17 cellular contexts compared by ENCODE assay signal in the genomic region with DNA sequence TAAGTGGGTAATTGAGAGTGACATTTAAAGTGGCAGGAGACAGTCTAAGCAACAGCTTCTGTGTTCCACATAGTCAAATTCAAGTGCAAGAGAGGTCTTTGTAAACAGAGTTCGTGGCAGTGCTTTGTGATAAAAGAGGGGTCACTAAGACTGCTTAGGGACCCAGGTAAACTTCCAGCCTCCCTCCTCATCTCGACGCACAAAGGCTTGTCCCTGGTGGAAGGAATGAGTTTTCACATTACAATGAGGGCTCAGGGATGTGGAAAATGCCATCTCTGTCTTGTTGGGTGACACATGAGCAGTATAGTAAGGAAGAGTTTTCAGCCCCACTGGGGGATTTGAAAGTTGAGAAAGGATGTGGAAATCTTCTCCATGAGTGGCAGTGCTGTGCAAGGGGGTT. TPM values are rescaled to one million over a fixed set of nuclear protein-coding genes. Genes with fewer than 3 reads are reported as not detected.
DNase-seq lines count a peak whose midpoint lies in the region; ATAC-seq and TF ChIP-seq lines count a peak whose summit lies in the region.
"Had no signal": no experiment of that assay in that cellular context is flagged by ENCODE, and none has a peak within 500 bp of the region (broad histone marks: within the 10 kb centered on the region; RNA-seq: fewer than 3 reads in every experiment).

No MANE protein-coding gene starts in this region.

- no peaks in the 10 kb centered on the region for H3K9me3 ChIP-seq in NT2/D1 (ENCODE audit: insufficient read depth, low read length)
- H3K9me3 ChIP-seq in thyroid gland: no peaks in the 10 kb centered on the region
- H3K9me3 ChIP-seq: Caco-2 had no signal

- H3K4me3 ChIP-seq in NT2/D1 (ENCODE audit: insufficient read length, low read depth) (no peak overlapping the region), thyroid gland (replicated peaks in 1 of 3) (no peak overlapping the region)
- H3K4me3 ChIP-seq: GM12878 had no signal

- peaks cover 2% of the 10 kb centered on the region for H3K9me3 Mint-ChIP-seq in activated CD4-positive, alpha-beta T cell treated with anti-CD3 and anti-CD28 coated beads for 36 hours (ENCODE audit: low read depth)
- H3K9me3 Mint-ChIP-seq in type B pancreatic cell: no peaks in the 10 kb centered on the region

- H3K36me3 ChIP-seq in NT2/D1 (ENCODE audit: insufficient read depth, insufficient read length, low read length) (no peaks in the 10 kb centered on the region), thyroid gland (no peaks in the 10 kb centered on the region)

- ATAC-seq in activated CD4-positive, alpha-beta T cell treated with anti-CD3 and anti-CD28 coated beads for 36 hours: peak; percentile 16
- ATAC-seq in foreskin keratinocyte (peak; percentile 26), left cardiac atrium (no peak)
- ATAC-seq: GM12878, PC-3 had no signal

- POLR2A ChIA-PET in activated CD4-positive, alpha-beta T cell treated with anti-CD3 and anti-CD28 coated beads for 36 hours (lab: Charles Lee): no interaction called here

- CTCF ChIA-PET in activated CD4-positive, alpha-beta T cell treated with anti-CD3 and anti-CD28 coated beads for 36 hours (lab: Charles Lee): no interaction called here

- WGBS in thyroid gland, 2 donors: 40 to 56% methylated on average over 3 of the region's 3 CpGs

- no peaks in the 10 kb centered on the region for H3K4me1 ChIP-seq in NT2/D1 (ENCODE audit: insufficient read depth, insufficient read length)
- no peaks in the 10 kb centered on the region for H3K4me1 ChIP-seq in foreskin keratinocyte
- H3K4me1 ChIP-seq in thyroid gland: no peaks in the 10 kb centered on the region
- H3K4me1 ChIP-seq: Caco-2 had no signal

- H3K36me3 Mint-ChIP-seq in activated CD4-positive, alpha-beta T cell treated with anti-CD3 and anti-CD28 coated beads for 36 hours (ENCODE audit: low read depth): no peaks in the 10 kb centered on the region
- H3K36me3 Mint-ChIP-seq in type B pancreatic cell: no peaks in the 10 kb centered on the region

- no peak overlapping the region for H3K4me3 Mint-ChIP-seq in activated CD4-positive, alpha-beta T cell treated with anti-CD3 and anti-CD28 coated beads for 36 hours
- H3K4me3 Mint-ChIP-seq in type B pancreatic cell: no peak overlapping the region

- TF ChIP-seq CTCF in foreskin keratinocyte (conservative IDR thresholded peaks at IDR 0.05): no peak
- TF ChIP-seq CTCF in type B pancreatic cell (conservative IDR thresholded peaks at IDR 0.05): peak; percentile 22
- no peak for TF ChIP-seq CTCF in thyroid gland (IDR thresholded peaks at IDR 0.05)

- no peak for TF ChIP-seq POLR2A in thyroid gland (IDR thresholded peaks at IDR 0.05)

- no peaks in the 10 kb centered on the region for H3K4me1 Mint-ChIP-seq in activated CD4-positive, alpha-beta T cell treated with anti-CD3 and anti-CD28 coated beads for 36 hours
- H3K4me1 Mint-ChIP-seq in type B pancreatic cell (ENCODE audit: unreplicated experiment): no peaks in the 10 kb centered on the region

- intact Hi-C loops in activated CD4-positive, alpha-beta T cell treated with anti-CD3 and anti-CD28 coated beads for 36 hours (cut with DNase I, micrococcal nuclease): no loop called here
- intact Hi-C loops in thyroid gland (cut with DNase I): no loop called here
- intact Hi-C loops in left cardiac atrium (cut with DNase I): no loop called here
- intact Hi-C loops in cardiac septum (cut with DNase I): no loop called here

- H3K27ac Mint-ChIP-seq in activated CD4-positive, alpha-beta T cell treated with anti-CD3 and anti-CD28 coated beads for 36 hours: no peak overlapping the region
- H3K27ac Mint-ChIP-seq in type B pancreatic cell: no peak overlapping the region

- DNase-seq in activated CD4-positive, alpha-beta T cell treated with anti-CD3 and anti-CD28 coated beads for 36 hours: no peak
- DNase-seq in activated CD4-positive, alpha-beta T cell treated with anti-CD3 and anti-CD28 coated beads, Interleukin-2, amount 50 U/mL, for 1 hour: no peak
- DNase-seq in NT2/D1 (ENCODE audit: low read depth, low spot score): peak; percentile 3
- DNase-seq in foreskin keratinocyte: no peak
- no peak for DNase-seq in type B pancreatic cell (ENCODE audit: extremely low spot score, unreplicated experiment)
- DNase-seq in thyroid gland: no peak
- no peak for DNase-seq in left cardiac atrium
- DNase-seq in cardiac septum (ENCODE audit: low spot score): no peak
- DNase-seq: Caco-2, DMS53, KG1, NCI-H1436, NCI-H2029 treated with DMSO at 0.1 percent for 48 hours, NCI-H526, PC-3 had no signal

- peaks cover 13% of the 10 kb centered on the region for H3K27me3 Mint-ChIP-seq in activated CD4-positive, alpha-beta T cell treated with anti-CD3 and anti-CD28 coated beads for 36 hours
- H3K27me3 Mint-ChIP-seq in type B pancreatic cell: peaks cover 16% of the 10 kb centered on the region

- H3K27me3 ChIP-seq in NT2/D1 (ENCODE audit: insufficient read depth, insufficient read length): no peaks in the 10 kb centered on the region
- H3K27me3 ChIP-seq in foreskin keratinocyte: peaks cover 3% of the 10 kb centered on the region
- no peaks in the 10 kb centered on the region for H3K27me3 ChIP-seq in thyroid gland

- H3K27ac ChIP-seq in foreskin keratinocyte (no peak overlapping the region), thyroid gland (no peak overlapping the region)

- no peak overlapping the region for H3K9ac ChIP-seq in NT2/D1 (ENCODE audit: insufficient read length, low read depth)

RNA-seq across cellular contexts. Expression of a gene that starts 7.3 kb away (rescaled TPM):
- total RNA-seq in activated CD4-positive, alpha-beta T cell treated with anti-CD3 and anti-CD28 coated beads for 36 hours: not detected
- total RNA-seq in foreskin keratinocyte (not detected in 2 replicates), type B pancreatic cell (ENCODE audit: low replicate concordance) (2.8 and 3.0 TPM in 2 replicates), thyroid gland (not detected), left cardiac atrium (under 1 TPM; 0.32 to 0.34 TPM), cardiac septum (0.19 TPM)
- polyA plus RNA-seq in foreskin keratinocyte: not detected in 2 replicates
- total RNA-seq: Caco-2, GM12878, MCF 10A, PC-3 had no signal
- polyA plus RNA-seq: GM12878 had no signal

Comparison
In these comparisons a context has a peak if more than half of its experiments do, and no peak if none do; other contexts are left out.
1. ATAC-seq: peak in activated CD4-positive, alpha-beta T cell treated with anti-CD3 and anti-CD28 coated beads for 36 hours (single experiment) and foreskin keratinocyte (single experiment); none in left cardiac atrium (0 of 2).